In the genomic region with DNA sequence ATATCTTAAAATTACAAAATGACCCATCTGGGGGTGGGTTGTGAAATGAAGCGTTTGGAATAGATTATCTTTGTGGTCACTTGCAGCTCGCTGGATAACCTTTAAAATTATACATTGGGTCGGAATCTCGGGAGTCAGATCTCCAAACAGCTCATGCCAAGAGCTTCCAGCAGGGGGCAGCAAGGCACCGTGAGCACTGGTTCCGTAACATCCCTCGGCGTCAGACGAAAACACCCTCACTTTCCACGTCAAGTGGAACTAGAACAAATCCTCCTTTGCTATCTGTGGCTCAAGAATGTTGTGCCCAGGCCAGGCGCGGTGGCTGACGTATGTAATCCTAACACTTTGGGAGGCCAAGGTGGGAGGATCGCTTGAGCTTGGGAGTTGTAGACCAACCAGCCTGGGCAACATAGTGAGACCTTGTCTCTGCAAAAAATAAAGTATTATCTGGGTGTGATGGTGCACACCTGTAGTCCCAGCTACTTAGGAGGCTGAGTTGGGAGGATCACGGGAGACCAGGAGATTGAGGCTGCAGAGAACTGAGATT, we compare ENCODE assay signal across 1 cellular context.
TF ChIP-seq lines count a peak whose summit lies in the region.

No MANE protein-coding gene starts in this region.

TF ChIP-seq in HepG2, 621 proteins besides CTCF, POLR2A, EP300 and RAD21 (continued from another document and continues in another):
- TF ChIP-seq, protein P1, sequence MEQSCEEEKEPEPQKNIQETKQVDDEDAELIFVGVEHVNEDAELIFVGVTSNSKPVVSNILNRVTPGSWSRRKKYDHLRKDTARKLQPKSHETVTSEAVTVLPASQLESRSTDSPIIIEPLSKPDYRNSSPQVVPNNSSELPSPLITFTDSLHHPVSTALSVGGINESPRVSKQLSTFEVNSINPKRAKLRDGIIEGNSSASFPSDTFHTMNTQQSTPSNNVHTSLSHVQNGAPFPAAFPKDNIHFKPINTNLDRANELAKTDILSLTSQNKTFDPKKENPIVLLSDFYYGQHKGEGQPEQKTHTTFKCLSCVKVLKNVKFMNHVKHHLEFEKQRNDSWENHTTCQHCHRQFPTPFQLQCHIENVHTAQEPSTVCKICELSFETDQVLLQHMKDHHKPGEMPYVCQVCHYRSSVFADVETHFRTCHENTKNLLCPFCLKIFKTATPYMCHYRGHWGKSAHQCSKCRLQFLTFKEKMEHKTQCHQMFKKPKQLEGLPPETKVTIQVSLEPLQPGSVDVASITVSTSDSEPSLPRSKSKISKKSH (CRISPR knock-in tag; IDR thresholded peaks at IDR 0.05; ENCODE audit: borderline replicate concordance), result no peak
- TF ChIP-seq NR2C2 (CRISPR knock-in tag; IDR thresholded peaks at IDR 0.05; ENCODE audit: borderline replicate concordance), result no peak
- no peak for TF ChIP-seq REXO4 (CRISPR knock-in tag; IDR thresholded peaks at IDR 0.05; ENCODE audit: borderline replicate concordance)
- TF ChIP-seq, protein P2, sequence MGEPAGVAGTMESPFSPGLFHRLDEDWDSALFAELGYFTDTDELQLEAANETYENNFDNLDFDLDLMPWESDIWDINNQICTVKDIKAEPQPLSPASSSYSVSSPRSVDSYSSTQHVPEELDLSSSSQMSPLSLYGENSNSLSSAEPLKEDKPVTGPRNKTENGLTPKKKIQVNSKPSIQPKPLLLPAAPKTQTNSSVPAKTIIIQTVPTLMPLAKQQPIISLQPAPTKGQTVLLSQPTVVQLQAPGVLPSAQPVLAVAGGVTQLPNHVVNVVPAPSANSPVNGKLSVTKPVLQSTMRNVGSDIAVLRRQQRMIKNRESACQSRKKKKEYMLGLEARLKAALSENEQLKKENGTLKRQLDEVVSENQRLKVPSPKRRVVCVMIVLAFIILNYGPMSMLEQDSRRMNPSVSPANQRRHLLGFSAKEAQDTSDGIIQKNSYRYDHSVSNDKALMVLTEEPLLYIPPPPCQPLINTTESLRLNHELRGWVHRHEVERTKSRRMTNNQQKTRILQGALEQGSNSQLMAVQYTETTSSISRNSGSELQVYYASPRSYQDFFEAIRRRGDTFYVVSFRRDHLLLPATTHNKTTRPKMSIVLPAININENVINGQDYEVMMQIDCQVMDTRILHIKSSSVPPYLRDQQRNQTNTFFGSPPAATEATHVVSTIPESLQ (CRISPR knock-in tag; conservative IDR thresholded peaks at IDR 0.05), result no peak
- TF ChIP-seq REPIN1 (CRISPR knock-in tag; IDR thresholded peaks at IDR 0.05; ENCODE audit: borderline replicate concordance, low read depth), result peak; percentile 46; the same call in 1 of the 2 replicates
- TF ChIP-seq ERF (CRISPR knock-in tag; IDR thresholded peaks at IDR 0.05), result peak; percentile 63
- no peak for TF ChIP-seq FOXO1 (CRISPR knock-in tag; IDR thresholded peaks at IDR 0.05)
- 0 out of 2 replicates have a peak, but pooled peaks have one; percentile 26 for TF ChIP-seq SPEN (CRISPR knock-in tag; IDR thresholded peaks at IDR 0.05; ENCODE audit: low read depth)
- no peak for TF ChIP-seq PRDM15 (CRISPR knock-in tag; IDR thresholded peaks at IDR 0.05)
- no peak for TF ChIP-seq CENPBD1 (CRISPR knock-in tag; IDR thresholded peaks at IDR 0.05; ENCODE audit: borderline replicate concordance, low read depth)
- no peak for TF ChIP-seq TOE1 (CRISPR knock-in tag; IDR thresholded peaks at IDR 0.05)
- no peak for TF ChIP-seq NFE2L1 (CRISPR knock-in tag; IDR thresholded peaks at IDR 0.05; ENCODE audit: borderline replicate concordance)
- no peak for TF ChIP-seq FOXO4 (CRISPR knock-in tag; conservative IDR thresholded peaks at IDR 0.05)
- TF ChIP-seq XRCC5 (optimal IDR thresholded peaks at IDR 0.05; ENCODE audit: low read length), result peak; percentile 28
- no peak for TF ChIP-seq ZNF235 (CRISPR knock-in tag; IDR thresholded peaks at IDR 0.05; ENCODE audit: borderline replicate concordance)
- TF ChIP-seq ZKSCAN1 (IDR thresholded peaks at IDR 0.05; ENCODE audit: low read length), result no peak
- peak; percentile 49; the same call in 1 of the 2 replicates for TF ChIP-seq KAT7 (CRISPR knock-in tag; IDR thresholded peaks at IDR 0.05; ENCODE audit: borderline replicate concordance)
- peak; percentile 45; the same call in 1 of the 2 replicates for TF ChIP-seq HOXA3 (CRISPR knock-in tag; IDR thresholded peaks at IDR 0.05)
- TF ChIP-seq ZNF3 (CRISPR knock-in tag; IDR thresholded peaks at IDR 0.05), result peak; percentile 31; the same call in 1 of the 2 replicates
- TF ChIP-seq RARA (CRISPR knock-in tag; IDR thresholded peaks at IDR 0.05), result 0 out of 2 replicates have a peak, but pooled peaks have one; percentile 10
- no peak for TF ChIP-seq ZMAT5 (CRISPR knock-in tag; IDR thresholded peaks at IDR 0.05; ENCODE audit: borderline replicate concordance, low read depth)
- TF ChIP-seq MBD4 (IDR thresholded peaks at IDR 0.05; ENCODE audit: borderline replicate concordance, low read length), result no peak; the same call in 1 of the 2 replicates
- no peak for TF ChIP-seq MATR3 (CRISPR knock-in tag; IDR thresholded peaks at IDR 0.05)
- no peak for TF ChIP-seq KDM5A (IDR thresholded peaks at IDR 0.05; ENCODE audit: borderline replicate concordance, low read length)
- peak; percentile 66 for TF ChIP-seq TEAD3 (CRISPR knock-in tag; optimal IDR thresholded peaks at IDR 0.05; ENCODE audit: borderline replicate concordance)
- no peak for TF ChIP-seq ZNF644 (CRISPR knock-in tag; IDR thresholded peaks at IDR 0.05; ENCODE audit: low read depth)
- TF ChIP-seq TCF7L2 (IDR thresholded peaks at IDR 0.05; ENCODE audit: low read depth, low read length), result no peak
- no peak for TF ChIP-seq ATF3 (CRISPR knock-in tag; IDR thresholded peaks at IDR 0.05)
- no peak for TF ChIP-seq ZFP1 (CRISPR knock-in tag; IDR thresholded peaks at IDR 0.05)
- no peak for TF ChIP-seq PCBP2 (optimal IDR thresholded peaks at IDR 0.05; ENCODE audit: low read depth, low read length, poor library complexity, severe bottlenecking)
- TF ChIP-seq TSC22D2 (CRISPR knock-in tag; IDR thresholded peaks at IDR 0.05; ENCODE audit: borderline replicate concordance), result 0 out of 2 replicates have a peak, but pooled peaks have one; percentile 38
- TF ChIP-seq ZNF589 (CRISPR knock-in tag; conservative IDR thresholded peaks at IDR 0.05), result no peak
- no peak for TF ChIP-seq SMAD1 (CRISPR knock-in tag; IDR thresholded peaks at IDR 0.05; ENCODE audit: borderline replicate concordance, low read depth)
- TF ChIP-seq, protein P3, sequence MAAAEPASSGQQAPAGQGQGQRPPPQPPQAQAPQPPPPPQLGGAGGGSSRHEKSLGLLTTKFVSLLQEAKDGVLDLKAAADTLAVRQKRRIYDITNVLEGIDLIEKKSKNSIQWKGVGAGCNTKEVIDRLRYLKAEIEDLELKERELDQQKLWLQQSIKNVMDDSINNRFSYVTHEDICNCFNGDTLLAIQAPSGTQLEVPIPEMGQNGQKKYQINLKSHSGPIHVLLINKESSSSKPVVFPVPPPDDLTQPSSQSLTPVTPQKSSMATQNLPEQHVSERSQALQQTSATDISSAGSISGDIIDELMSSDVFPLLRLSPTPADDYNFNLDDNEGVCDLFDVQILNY (CRISPR knock-in tag; conservative IDR thresholded peaks at IDR 0.05), result no peak
- TF ChIP-seq FOXC1 (CRISPR knock-in tag; IDR thresholded peaks at IDR 0.05; ENCODE audit: borderline replicate concordance), result no peak
- TF ChIP-seq ZNF574 (CRISPR knock-in tag; IDR thresholded peaks at IDR 0.05), result 0 out of 2 replicates have a peak, but pooled peaks have one; percentile 17
- 0 out of 2 replicates have a peak, but pooled peaks have one; percentile 36 for TF ChIP-seq ZNF713 (CRISPR knock-in tag; IDR thresholded peaks at IDR 0.05)
- TF ChIP-seq ZNF30 (CRISPR knock-in tag; IDR thresholded peaks at IDR 0.05), result no peak
- no peak for TF ChIP-seq ZNF549 (CRISPR knock-in tag; IDR thresholded peaks at IDR 0.05)
- TF ChIP-seq ATF1 (CRISPR knock-in tag; IDR thresholded peaks at IDR 0.05), result no peak
- TF ChIP-seq, protein P4, sequence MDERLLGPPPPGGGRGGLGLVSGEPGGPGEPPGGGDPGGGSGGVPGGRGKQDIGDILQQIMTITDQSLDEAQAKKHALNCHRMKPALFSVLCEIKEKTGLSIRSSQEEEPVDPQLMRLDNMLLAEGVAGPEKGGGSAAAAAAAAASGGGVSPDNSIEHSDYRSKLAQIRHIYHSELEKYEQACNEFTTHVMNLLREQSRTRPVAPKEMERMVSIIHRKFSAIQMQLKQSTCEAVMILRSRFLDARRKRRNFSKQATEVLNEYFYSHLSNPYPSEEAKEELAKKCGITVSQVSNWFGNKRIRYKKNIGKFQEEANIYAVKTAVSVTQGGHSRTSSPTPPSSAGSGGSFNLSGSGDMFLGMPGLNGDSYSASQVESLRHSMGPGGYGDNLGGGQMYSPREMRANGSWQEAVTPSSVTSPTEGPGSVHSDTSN (CRISPR knock-in tag; IDR thresholded peaks at IDR 0.05), result no peak
- no peak for TF ChIP-seq ZNF674 (CRISPR knock-in tag; IDR thresholded peaks at IDR 0.05; ENCODE audit: low read depth)
- TF ChIP-seq YEATS4 (CRISPR knock-in tag; IDR thresholded peaks at IDR 0.05; ENCODE audit: borderline replicate concordance), result no peak
- TF ChIP-seq, protein P5, sequence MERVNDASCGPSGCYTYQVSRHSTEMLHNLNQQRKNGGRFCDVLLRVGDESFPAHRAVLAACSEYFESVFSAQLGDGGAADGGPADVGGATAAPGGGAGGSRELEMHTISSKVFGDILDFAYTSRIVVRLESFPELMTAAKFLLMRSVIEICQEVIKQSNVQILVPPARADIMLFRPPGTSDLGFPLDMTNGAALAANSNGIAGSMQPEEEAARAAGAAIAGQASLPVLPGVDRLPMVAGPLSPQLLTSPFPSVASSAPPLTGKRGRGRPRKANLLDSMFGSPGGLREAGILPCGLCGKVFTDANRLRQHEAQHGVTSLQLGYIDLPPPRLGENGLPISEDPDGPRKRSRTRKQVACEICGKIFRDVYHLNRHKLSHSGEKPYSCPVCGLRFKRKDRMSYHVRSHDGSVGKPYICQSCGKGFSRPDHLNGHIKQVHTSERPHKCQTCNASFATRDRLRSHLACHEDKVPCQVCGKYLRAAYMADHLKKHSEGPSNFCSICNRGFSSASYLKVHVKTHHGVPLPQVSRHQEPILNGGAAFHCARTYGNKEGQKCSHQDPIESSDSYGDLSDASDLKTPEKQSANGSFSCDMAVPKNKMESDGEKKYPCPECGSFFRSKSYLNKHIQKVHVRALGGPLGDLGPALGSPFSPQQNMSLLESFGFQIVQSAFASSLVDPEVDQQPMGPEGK (CRISPR knock-in tag; IDR thresholded peaks at IDR 0.05), result no peak
- TF ChIP-seq PAWR (CRISPR knock-in tag; IDR thresholded peaks at IDR 0.05; ENCODE audit: borderline replicate concordance), result no peak
- no peak for TF ChIP-seq ZNF10 (CRISPR knock-in tag; IDR thresholded peaks at IDR 0.05; ENCODE audit: borderline replicate concordance, low read depth)
